8 cellular contexts compared by ENCODE assay signal in the genomic region with DNA sequence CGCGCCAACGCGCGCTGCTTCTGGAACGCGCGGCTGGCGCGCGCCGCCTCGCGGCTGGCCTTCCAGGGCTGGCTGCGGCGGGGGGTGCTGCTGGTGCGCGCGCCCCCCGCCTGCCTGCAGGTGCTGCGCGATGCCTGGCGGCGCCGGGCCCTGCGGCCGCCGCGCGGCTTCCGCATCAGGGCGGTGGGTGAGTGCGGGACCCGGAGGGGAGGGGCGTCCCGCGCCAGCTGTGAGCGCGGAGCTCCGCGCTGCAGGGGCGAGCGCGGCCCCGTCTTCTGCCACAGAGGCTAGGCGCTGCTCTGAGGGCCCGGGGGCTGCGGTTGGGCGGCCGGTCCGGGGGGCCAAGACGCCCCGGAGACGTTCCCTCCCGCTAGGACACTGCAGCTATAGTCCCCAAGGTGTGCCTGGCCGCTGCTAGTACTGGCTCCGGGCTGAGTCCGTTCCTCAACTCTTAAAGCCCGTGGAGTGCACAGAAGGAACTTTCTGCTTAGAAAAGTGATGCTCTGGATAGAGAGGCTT. TPM values are rescaled to one million over a fixed set of nuclear protein-coding genes. Genes with fewer than 3 reads are reported as not detected.
DNase-seq lines count a peak whose midpoint lies in the region; ATAC-seq and TF ChIP-seq lines count a peak whose summit lies in the region.
"Not testable (repeated sequence)": the region's sequence is repeated elsewhere in the genome, so short reads cannot be mapped to it uniquely, and the experiment has no call there.

No MANE protein-coding gene starts in this region.

- not testable (repeated sequence) for H3K4me1 ChIP-seq in HUES48 (ENCODE audit: control insufficient read depth, insufficient read depth, low read length); adipocyte (ENCODE audit: control insufficient read depth, insufficient read depth, low read length)

- not testable (repeated sequence) for BruUV-seq in Calu3 (replicated peaks; lab: Mats Ljungman, UMichigan)

- H3K4me3 Mint-ChIP-seq in Calu3 (ENCODE audit: low read depth, unreplicated experiment) (peak overlapping the region; percentile 54), glutamatergic neuron (ENCODE audit: unreplicated experiment) (peak overlapping the region; percentile 52), naive B cell (peak overlapping the region; percentile 56 to 80 (median 70))
- H3K4me3 Mint-ChIP-seq in T-helper 1 cell treated with Interleukin-12 subunit alpha and Interleukin-12 subunit beta and Interleukin-4 antibody, amounts not matched to agents 30 μg/mL and 1 μg/mL, for 36 hours: peak overlapping the region; percentile 7
- peak overlapping the region; percentile 59 for H3K4me3 Mint-ChIP-seq in stimulated activated naive CD8-positive, alpha-beta T cell treated with anti-CD3 and anti-CD28 coated beads, Interleukin-15, Interleukin-2, amounts not matched to agents 100 ng/mL and 50 ng/mL, for 24 hours

- H3K4me1 Mint-ChIP-seq in Calu3 (ENCODE audit: low read depth, unreplicated experiment); T-helper 1 cell treated with Interleukin-12 subunit alpha and Interleukin-12 subunit beta and Interleukin-4 antibody, amounts not matched to agents 30 μg/mL and 1 μg/mL, for 36 hours (ENCODE audit: low read depth); glutamatergic neuron (ENCODE audit: low read depth, unreplicated experiment): not testable (repeated sequence)
- peaks cover 0 to 10% (median 9%) of the 10 kb centered on the region in 3 donors for H3K4me1 Mint-ChIP-seq in naive B cell
- peaks cover 13% of the 10 kb centered on the region for H3K4me1 Mint-ChIP-seq in stimulated activated naive CD8-positive, alpha-beta T cell treated with anti-CD3 and anti-CD28 coated beads, Interleukin-15, Interleukin-2, amounts not matched to agents 100 ng/mL and 50 ng/mL, for 24 hours (ENCODE audit: low read depth)

- peak; percentile 20 for DNase-seq in Calu3
- peak; percentile 7 for DNase-seq in adipocyte (ENCODE audit: low read depth)
- peak; percentile 35 for DNase-seq in glutamatergic neuron
- peak; percentile 12 for DNase-seq in naive B cell

- H3K9ac ChIP-seq in HUES48 (ENCODE audit: low read depth, low read length); adipocyte (ENCODE audit: low read length): not testable (repeated sequence)

- not testable (repeated sequence) for H3K9me3 Mint-ChIP-seq in Calu3 (ENCODE audit: low read depth, unreplicated experiment); T-helper 1 cell treated with Interleukin-12 subunit alpha and Interleukin-12 subunit beta and Interleukin-4 antibody, amounts not matched to agents 30 μg/mL and 1 μg/mL, for 36 hours; glutamatergic neuron (ENCODE audit: unreplicated experiment); naive B cell; stimulated activated naive CD8-positive, alpha-beta T cell treated with anti-CD3 and anti-CD28 coated beads, Interleukin-15, Interleukin-2, amounts not matched to agents 100 ng/mL and 50 ng/mL, for 24 hours

- not testable (repeated sequence) for H3K27ac ChIP-seq in HUES48 (ENCODE audit: low read depth, low read length)

- CTCF ChIA-PET in Calu3 (lab: Charles Lee): interaction anchor here (0.6 to 1.3 kb wide), 2 partner anchors 17 to 45 kb away, joined by 3 to 4 read pairs; no protein-coding TSS in a partner anchor

- not testable (repeated sequence) for H3K27ac Mint-ChIP-seq in Calu3 (ENCODE audit: unreplicated experiment); T-helper 1 cell treated with Interleukin-12 subunit alpha and Interleukin-12 subunit beta and Interleukin-4 antibody, amounts not matched to agents 30 μg/mL and 1 μg/mL, for 36 hours; glutamatergic neuron (ENCODE audit: unreplicated experiment); naive B cell; stimulated activated naive CD8-positive, alpha-beta T cell treated with anti-CD3 and anti-CD28 coated beads, Interleukin-15, Interleukin-2, amounts not matched to agents 100 ng/mL and 50 ng/mL, for 24 hours

- H3K4me3 ChIP-seq in HUES48 (ENCODE audit: low read depth, low read length): peak overlapping the region; percentile 68
- H3K4me3 ChIP-seq in adipocyte (ENCODE audit: low read length): peak overlapping the region; percentile 74

- peak; percentile 36 for ATAC-seq in GM21381 (IDR thresholded peaks at IDR 0.05; ENCODE audit: unreplicated experiment)
- peak; percentile 67 to 71 for ATAC-seq in naive B cell (ENCODE audit: low read depth in 2 of 2)

- H3K36me3 ChIP-seq in HUES48 (ENCODE audit: control insufficient read depth, insufficient read depth, low read length); adipocyte (ENCODE audit: control insufficient read depth, insufficient read depth, low read length, severe bottlenecking): not testable (repeated sequence)

- H3K9me3 ChIP-seq in HUES48 (ENCODE audit: control insufficient read depth, insufficient read depth, low read length); adipocyte (ENCODE audit: control insufficient read depth, low read length): not testable (repeated sequence)

- H3K27me3 Mint-ChIP-seq in Calu3 (ENCODE audit: unreplicated experiment); glutamatergic neuron (ENCODE audit: unreplicated experiment); stimulated activated naive CD8-positive, alpha-beta T cell treated with anti-CD3 and anti-CD28 coated beads, Interleukin-15, Interleukin-2, amounts not matched to agents 100 ng/mL and 50 ng/mL, for 24 hours: not testable (repeated sequence)
- peaks cover 45% of the 10 kb centered on the region for H3K27me3 Mint-ChIP-seq in T-helper 1 cell treated with Interleukin-12 subunit alpha and Interleukin-12 subunit beta and Interleukin-4 antibody, amounts not matched to agents 30 μg/mL and 1 μg/mL, for 36 hours (ENCODE audit: low read depth)
- H3K27me3 Mint-ChIP-seq in naive B cell: peaks cover 0 to 13% (median 0%) of the 10 kb centered on the region in 3 donors

- intact Hi-C loops in Calu3 (cut with micrococcal nuclease; ENCODE audit: unreplicated experiment): not testable (repeated sequence)

- H3K27me3 ChIP-seq in HUES48 (ENCODE audit: control insufficient read depth, insufficient read depth, low read length): peaks cover 18% of the 10 kb centered on the region
- peaks cover 25% of the 10 kb centered on the region for H3K27me3 ChIP-seq in adipocyte (replicated peaks; ENCODE audit: control insufficient read depth, insufficient read depth, low read length)

- TF ChIP-seq CTCF in Calu3 (IDR thresholded peaks at IDR 0.05; ENCODE audit: unreplicated experiment); glutamatergic neuron (IDR thresholded peaks at IDR 0.05; ENCODE audit: partially characterized antibody, unreplicated experiment): not testable (repeated sequence)

- H3K36me3 Mint-ChIP-seq in Calu3 (ENCODE audit: insufficient read depth, unreplicated experiment): peaks cover 14% of the 10 kb centered on the region
- not testable (repeated sequence) for H3K36me3 Mint-ChIP-seq in T-helper 1 cell treated with Interleukin-12 subunit alpha and Interleukin-12 subunit beta and Interleukin-4 antibody, amounts not matched to agents 30 μg/mL and 1 μg/mL, for 36 hours (ENCODE audit: low read depth); glutamatergic neuron (ENCODE audit: unreplicated experiment); naive B cell; stimulated activated naive CD8-positive, alpha-beta T cell treated with anti-CD3 and anti-CD28 coated beads, Interleukin-15, Interleukin-2, amounts not matched to agents 100 ng/mL and 50 ng/mL, for 24 hours (ENCODE audit: low read depth)

RNA-seq across cellular contexts. Expression of a gene that starts 0.8 kb away (rescaled TPM):
- total RNA-seq in Calu3 (2022) (2.7 TPM in 2 replicates), glutamatergic neuron (ENCODE audit: unreplicated experiment) (0.47 TPM)
- polyA plus RNA-seq in naive B cell (ENCODE audit: low read depth in 6 of 6): under 1 TPM in 4 of 6 donors, not detected in 2; 0.09 to 0.38 (median 0.19) TPM

Comparison
In these comparisons a context has a peak if more than half of its experiments do, and no peak if none do; other contexts are left out.
1. H3K4me3 Mint-ChIP-seq: peak in every context shown above with its lines; median percentile 70 in naive B cell; 59 in stimulated activated naive CD8-positive, alpha-beta T cell treated with anti-CD3 and anti-CD28 coated beads, Interleukin-15, Interleukin-2, amounts not matched to agents 100 ng/mL and 50 ng/mL, for 24 hours; 54 in Calu3; 52 in glutamatergic neuron; 7 in T-helper 1 cell treated with Interleukin-12 subunit alpha and Interleukin-12 subunit beta and Interleukin-4 antibody, amounts not matched to agents 30 μg/mL and 1 μg/mL, for 36 hours.